ENCODE assay signal across 9 cellular contexts in genomic region chr17:27466376-27466747, GRCh38. TPM values are rescaled to one million over a fixed set of nuclear protein-coding genes. Genes with fewer than 3 reads are reported as not detected.
DNase-seq lines count a peak whose midpoint lies in the region; ATAC-seq and TF ChIP-seq lines count a peak whose summit lies in the region.
"Had no signal": no experiment of that assay in that cellular context is flagged by ENCODE, and none has a peak within 500 bp of the region (broad histone marks: within the 10 kb centered on the region; RNA-seq: fewer than 3 reads in every experiment).

No MANE protein-coding gene starts in this region.

- H3K27ac Mint-ChIP-seq in activated naive CD8-positive, alpha-beta T cell treated with anti-CD3 and anti-CD28 coated beads, Interleukin-2, amount 50 U/mL, for 24 hours: peak overlapping the region; percentile 93
- H3K27ac Mint-ChIP-seq in HFFc6: no peak overlapping the region

- peaks cover 13% of the 10 kb centered on the region for H3K36me3 Mint-ChIP-seq in activated naive CD8-positive, alpha-beta T cell treated with anti-CD3 and anti-CD28 coated beads, Interleukin-2, amount 50 U/mL, for 24 hours (ENCODE audit: low read depth)
- no peaks in the 10 kb centered on the region for H3K36me3 Mint-ChIP-seq in HFFc6 (ENCODE audit: low read depth)

- peak overlapping the region in 2 of 12 donors; percentile 5 to 10 for H3K4me3 ChIP-seq in heart left ventricle
- no peak overlapping the region for H3K4me3 ChIP-seq in right atrium auricular region
- H3K4me3 ChIP-seq in upper lobe of left lung: no peak overlapping the region

- H3K27me3 ChIP-seq in heart left ventricle (no peaks in the 10 kb centered on the region), right atrium auricular region (no peaks in the 10 kb centered on the region), upper lobe of left lung (no peaks in the 10 kb centered on the region)

- peak overlapping the region in 9 of 12 donors; percentile 8 to 72 (median 55) for H3K27ac ChIP-seq in heart left ventricle
- H3K27ac ChIP-seq in right atrium auricular region: peak overlapping the region in 1 of 2 donors; percentile 3
- H3K27ac ChIP-seq in upper lobe of left lung: peak overlapping the region in 3 of 4 donors; percentile 8 to 68 (median 47)
- H3K27ac ChIP-seq: C4-2B had no signal

- no peaks in the 10 kb centered on the region for H3K27me3 Mint-ChIP-seq in activated naive CD8-positive, alpha-beta T cell treated with anti-CD3 and anti-CD28 coated beads, Interleukin-2, amount 50 U/mL, for 24 hours
- peaks cover 9% of the 10 kb centered on the region for H3K27me3 Mint-ChIP-seq in HFFc6 (ENCODE audit: insufficient read depth)

- TF ChIP-seq POLR2A in heart left ventricle (IDR thresholded peaks at IDR 0.05) (no peak), upper lobe of left lung (IDR thresholded peaks at IDR 0.05) (no peak)

- H3K9me3 Mint-ChIP-seq in activated naive CD8-positive, alpha-beta T cell treated with anti-CD3 and anti-CD28 coated beads, Interleukin-2, amount 50 U/mL, for 24 hours: no peaks in the 10 kb centered on the region
- H3K9me3 Mint-ChIP-seq in HFFc6: no peaks in the 10 kb centered on the region

- peak in 1 of 4 donors; percentile 22 for ATAC-seq in heart left ventricle
- ATAC-seq in HG03432 (IDR thresholded peaks at IDR 0.05; ENCODE audit: unreplicated experiment): peak; percentile 22
- peak; percentile 23 for ATAC-seq in activated naive CD8-positive, alpha-beta T cell treated with anti-CD3 and anti-CD28 coated beads, Interleukin-2, amount 50 U/mL, for 24 hours
- ATAC-seq in upper lobe of left lung (ENCODE audit: low FRiP score in 2 of 2): peak in 1 of 2 donors; percentile 21

- H3K4me1 Mint-ChIP-seq in activated naive CD8-positive, alpha-beta T cell treated with anti-CD3 and anti-CD28 coated beads, Interleukin-2, amount 50 U/mL, for 24 hours: peaks cover 96% of the 10 kb centered on the region
- peaks cover 5% of the 10 kb centered on the region for H3K4me1 Mint-ChIP-seq in HFFc6 (ENCODE audit: low read depth)

- intact Hi-C loops in heart left ventricle (cut with DNase I): loop anchor here in 2 of 10 donors (5.0 to 10.0 kb wide), 2 partner anchors 36 to 48 kb away; no protein-coding TSS in a partner anchor

- TF ChIP-seq CTCF in heart left ventricle (IDR thresholded peaks at IDR 0.05) (no peak), right atrium auricular region (IDR thresholded peaks at IDR 0.05) (no peak), upper lobe of left lung (IDR thresholded peaks at IDR 0.05) (no peak), HFFc6 (IDR thresholded peaks at IDR 0.05) (no peak)

- H3K9me3 ChIP-seq in heart left ventricle (no peaks in the 10 kb centered on the region), right atrium auricular region (no peaks in the 10 kb centered on the region), upper lobe of left lung (no peaks in the 10 kb centered on the region)

- TF ChIP-seq EP300 in upper lobe of left lung (IDR thresholded peaks at IDR 0.05): no peak

- H3K4me1 ChIP-seq in heart left ventricle (peaks cover 0 to 58% (median 17%) of the 10 kb centered on the region in 12 donors), right atrium auricular region (peaks cover 0 to 28% of the 10 kb centered on the region in 2 donors), upper lobe of left lung (peaks cover 8 to 36% (median 20%) of the 10 kb centered on the region in 4 donors)

- H3K4me3 Mint-ChIP-seq in activated naive CD8-positive, alpha-beta T cell treated with anti-CD3 and anti-CD28 coated beads, Interleukin-2, amount 50 U/mL, for 24 hours: peak overlapping the region; percentile 69
- H3K4me3 Mint-ChIP-seq in HFFc6: no peak overlapping the region

- DNase-seq in heart left ventricle (no peak), right atrium auricular region (ENCODE audit: low spot score) (no peak), upper lobe of left lung (no peak), HFFc6 (no peak), GM03348 (ENCODE audit: low spot score) (no peak), hypothalamus (lab: John Stamatoyannopoulos, UW) (no peak)
- peak; percentile 31 for DNase-seq in activated naive CD8-positive, alpha-beta T cell treated with anti-CD3 and anti-CD28 coated beads, Interleukin-2, amount 50 U/mL, for 24 hours

- H3K36me3 ChIP-seq in heart left ventricle: no peaks in the 10 kb centered on the region
- no peaks in the 10 kb centered on the region for H3K36me3 ChIP-seq in right atrium auricular region
- H3K36me3 ChIP-seq in upper lobe of left lung: no peaks in the 10 kb centered on the region

- WGBS in heart left ventricle, 4 donors: 49 to 65% (median 53%) methylated on average over 3 of the region's 3 CpGs
- WGBS in upper lobe of left lung, 2 donors: 38 to 41% methylated on average over 3 of the region's 3 CpGs

RNA-seq across cellular contexts. Expression of gene KSR1, which starts 10.1 kb away (rescaled TPM):
- total RNA-seq in heart left ventricle (10 to 100 TPM in 3 of 9 donors, 1 to 10 TPM in 6; 6.1 to 31.1 (median 7.5) TPM), right atrium auricular region (10 to 100 TPM in 1 of 2 donors, 1 to 10 TPM in 1; 7.9 to 10.2 TPM), upper lobe of left lung (10 to 100 TPM; 23.0 to 94.3 (median 60.9) TPM)
- 1 to 10 TPM; 6.3 to 8.0 TPM for polyA plus RNA-seq in heart left ventricle
- 1 to 10 TPM; 1.9 to 4.9 (median 3.6) TPM for total RNA-seq in HFFc6 (2021; fragmentation: NEBNext Ultra II Directional; extraction: Animal tissue kit (Norgen Biotek cat#: 25700))
